ENCODE assay signal across 26 cellular contexts in genomic region chr15:50791537-50791885, GRCh38.
"Had no signal": no experiment of that assay in that cellular context is flagged by ENCODE, and none has a peak within 500 bp of the region (broad histone marks: within the 10 kb centered on the region; RNA-seq: fewer than 3 reads in every experiment).

No MANE protein-coding gene starts in this region.

- ATAC-seq: effector memory CD8-positive, alpha-beta T cell; gastroesophageal sphincter; lower lobe of right lung; naive thymus-derived CD8-positive, alpha-beta T cell; pancreas; right lobe of liver; stimulated activated memory B cell treated with anti-CD40 and anti-IgM and Interleukin-4, amounts not matched to agents 10 μg/mL and 1 μg/mL and 100 μg/mL, for 72 hours; upper lobe of right lung had no signal

- H3K9me3 Mint-ChIP-seq: effector memory CD8-positive, alpha-beta T cell; immature natural killer cell; memory B cell; naive thymus-derived CD8-positive, alpha-beta T cell; neural crest cell; stimulated activated memory B cell treated with anti-CD40 and anti-IgM and Interleukin-4, amounts not matched to agents 10 μg/mL and 1 μg/mL and 100 μg/mL, for 72 hours; stimulated activated naive CD8-positive, alpha-beta T cell treated with anti-CD3 and anti-CD28 coated beads, Interleukin-15, Interleukin-2, amounts not matched to agents 100 ng/mL and 50 ng/mL, for 24 hours had no signal

- H3K36me3 Mint-ChIP-seq: immature natural killer cell; memory B cell; naive thymus-derived CD8-positive, alpha-beta T cell; stimulated activated memory B cell treated with anti-CD40 and anti-IgM and Interleukin-4, amounts not matched to agents 10 μg/mL and 1 μg/mL and 100 μg/mL, for 72 hours had no signal

- H3K27ac Mint-ChIP-seq: immature natural killer cell; memory B cell; naive thymus-derived CD8-positive, alpha-beta T cell; stimulated activated memory B cell treated with anti-CD40 and anti-IgM and Interleukin-4, amounts not matched to agents 10 μg/mL and 1 μg/mL and 100 μg/mL, for 72 hours; stimulated activated naive CD8-positive, alpha-beta T cell treated with anti-CD3 and anti-CD28 coated beads, Interleukin-15, Interleukin-2, amounts not matched to agents 100 ng/mL and 50 ng/mL, for 24 hours had no signal

- H3K4me3 Mint-ChIP-seq: effector memory CD8-positive, alpha-beta T cell; immature natural killer cell; memory B cell; naive thymus-derived CD8-positive, alpha-beta T cell; neural crest cell; stimulated activated memory B cell treated with anti-CD40 and anti-IgM and Interleukin-4, amounts not matched to agents 10 μg/mL and 1 μg/mL and 100 μg/mL, for 72 hours; stimulated activated naive CD8-positive, alpha-beta T cell treated with anti-CD3 and anti-CD28 coated beads, Interleukin-15, Interleukin-2, amounts not matched to agents 100 ng/mL and 50 ng/mL, for 24 hours had no signal

- H3K9me3 ChIP-seq: esophagus muscularis mucosa, gastroesophageal sphincter, left ventricle myocardium inferior, lower lobe of right lung, pancreas, prostate gland, right lobe of liver, spleen, tibial artery, upper lobe of right lung, vagina had no signal

- H3K27me3 Mint-ChIP-seq: memory B cell; stimulated activated naive CD8-positive, alpha-beta T cell treated with anti-CD3 and anti-CD28 coated beads, Interleukin-15, Interleukin-2, amounts not matched to agents 100 ng/mL and 50 ng/mL, for 24 hours had no signal

- H3K27me3 ChIP-seq: esophagus muscularis mucosa, gastroesophageal sphincter, pancreas, right lobe of liver, spleen, tibial artery, upper lobe of right lung, vagina had no signal

- H3K36me3 ChIP-seq: esophagus muscularis mucosa, gastroesophageal sphincter, left ventricle myocardium inferior, lower lobe of right lung, pancreas, prostate gland, right lobe of liver, spleen, tibial artery, upper lobe of right lung, vagina had no signal

- H3K27ac ChIP-seq: epithelial cell of prostate, esophagus muscularis mucosa, gastroesophageal sphincter, left ventricle myocardium inferior, lower lobe of right lung, pancreas, prostate gland, right lobe of liver, spleen, tibial artery, upper lobe of right lung, vagina had no signal

- H3K4me3 ChIP-seq: esophagus muscularis mucosa, gastroesophageal sphincter, left ventricle myocardium inferior, lower lobe of right lung, pancreas, prostate gland, right lobe of liver, spleen, tibial artery, upper lobe of right lung, vagina had no signal

- FAIRE-seq: keratinocyte, pancreas had no signal

- H3K4me1 ChIP-seq: esophagus muscularis mucosa, gastroesophageal sphincter, left ventricle myocardium inferior, lower lobe of right lung, pancreas, prostate gland, spleen, tibial artery, upper lobe of right lung, vagina had no signal

- H3K4me1 Mint-ChIP-seq: immature natural killer cell; memory B cell; naive thymus-derived CD8-positive, alpha-beta T cell; stimulated activated memory B cell treated with anti-CD40 and anti-IgM and Interleukin-4, amounts not matched to agents 10 μg/mL and 1 μg/mL and 100 μg/mL, for 72 hours had no signal

- DNase-seq: effector memory CD8-positive, alpha-beta T cell; glutamatergic neuron; immature natural killer cell; left ventricle myocardium inferior; lower lobe of right lung; midbrain; naive thymus-derived CD8-positive, alpha-beta T cell; nucleus accumbens; pancreas; right lobe of liver; spleen; stimulated activated CD4-positive, alpha-beta T cell treated with anti-CD3 and anti-CD28 coated beads, Interleukin-15, amount 100 ng/mL, for 24 hours; stimulated activated CD4-positive, alpha-beta T cell treated with anti-CD3 and anti-CD28 coated beads, Interleukin-1b, Interleukin-23, amount 100 ng/mL, for 48 hours; stimulated activated CD4-positive, alpha-beta T cell treated with anti-CD3 and anti-CD28 coated beads, Interleukin-4, amount 100 ng/mL, for 24 hours; tibial artery; upper lobe of right lung had no signal
